Comparison of ENCODE assay signal across 8 cellular contexts in the genomic region with DNA sequence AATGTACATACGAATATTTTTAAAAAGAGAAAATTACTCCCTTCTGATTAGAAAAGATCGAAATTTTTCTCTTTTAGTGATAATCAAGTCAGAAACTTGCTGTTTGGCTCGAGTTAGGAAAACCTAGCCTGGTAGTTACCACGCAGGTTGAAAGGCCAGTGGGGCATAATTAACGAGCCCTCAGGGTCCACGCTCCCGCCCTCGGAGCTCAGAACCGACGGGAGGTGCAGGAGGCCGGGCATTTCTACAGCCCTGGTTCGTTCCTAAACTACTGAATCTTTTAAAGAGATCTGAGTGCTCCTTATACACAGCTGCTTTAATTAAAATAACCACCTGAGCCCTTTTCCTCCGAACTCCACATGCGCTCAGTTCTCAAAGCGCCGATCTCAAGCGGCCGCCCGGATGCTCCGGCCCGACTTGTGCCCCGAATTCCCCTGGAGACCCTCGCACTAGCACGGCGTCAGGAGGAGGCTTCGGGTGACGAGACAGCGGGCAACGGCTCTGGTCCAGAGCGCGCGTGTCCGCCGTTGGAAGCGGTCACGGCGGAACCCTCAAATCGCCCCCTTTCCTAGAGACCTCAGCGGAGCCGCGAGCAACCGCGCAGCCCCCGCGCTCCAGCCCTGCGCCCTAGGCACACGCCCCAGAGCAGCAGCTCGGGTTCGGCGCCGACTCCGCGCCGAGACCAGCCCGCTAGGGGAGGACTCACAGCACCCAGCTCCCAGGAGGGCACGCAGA. TPM values are rescaled to one million over a fixed set of nuclear protein-coding genes. Genes with fewer than 3 reads are reported as not detected.
DNase-seq lines count a peak whose midpoint lies in the region; ATAC-seq and TF ChIP-seq lines count a peak whose summit lies in the region.

No MANE protein-coding gene starts in this region.

- WGBS in esophagus, 2 donors = 0 to 1% methylated on average over 44 to 56 of the region's 56 CpGs

- H3K36me3 ChIP-seq in esophagus (ENCODE audit: control insufficient read depth in 2 of 2, insufficient read depth in 2 of 2, low read length in 1 of 2) (no peaks in the 10 kb centered on the region), neutrophil (no peaks in the 10 kb centered on the region)

- peak; percentile 50 for DNase-seq in NCI-H2171 treated with DMSO at 0.1 percent for 48 hours (lab: John Stamatoyannopoulos, UW)
- no peak for DNase-seq in NCI-H2171 (lab: John Stamatoyannopoulos, UW)
- DNase-seq in RWPE1 (ENCODE audit: low spot score) = no peak
- DNase-seq in occipital lobe (lab: John Stamatoyannopoulos, UW) = no peak

- no peaks in the 10 kb centered on the region for H3K9me3 ChIP-seq in esophagus (ENCODE audit: control insufficient read depth in 2 of 2, insufficient read depth in 1 of 2, low read depth in 1 of 2, low read length in 1 of 2)
- peaks cover under 1% of the 10 kb centered on the region for H3K9me3 ChIP-seq in neutrophil

- H3K4me3 ChIP-seq in esophagus (ENCODE audit: low read depth in 1 of 2, low read length in 2 of 2) = peak overlapping the region; percentile 87 to 100
- peak overlapping the region; percentile 88 to 92 for H3K4me3 ChIP-seq in neutrophil (ENCODE audit: low read depth in 1 of 2, low read length in 1 of 2)

- CTCF ChIA-PET in RWPE1 (lab: Yijun Ruan, JAX) = interaction anchor here (0.7 kb wide), 2 partner anchors 9 to 21 kb away, joined by 3 read pairs; no protein-coding TSS in a partner anchor

- ATAC-seq in HG02610 (IDR thresholded peaks at IDR 0.05; ENCODE audit: unreplicated experiment) (peak; percentile 8), GM19463 (IDR thresholded peaks at IDR 0.05; ENCODE audit: unreplicated experiment) (no peak)

- no peak for TF ChIP-seq CTCF in RWPE1 (conservative IDR thresholded peaks at IDR 0.05; ENCODE audit: low read depth)
- no peak for TF ChIP-seq CTCF in neutrophil (IDR thresholded peaks at IDR 0.05)

- POLR2A ChIA-PET in RWPE1 (lab: Yijun Ruan, JAX; ENCODE audit: low non-redundant PET) = no interaction called here

- H3K27me3 ChIP-seq in esophagus (ENCODE audit: control insufficient read depth in 1 of 2, insufficient read depth in 2 of 2, low read length in 2 of 2) = no peaks in the 10 kb centered on the region
- H3K27me3 ChIP-seq in neutrophil = no peaks in the 10 kb centered on the region

- peak overlapping the region; percentile 87 for H3K27ac ChIP-seq in RWPE1
- H3K27ac ChIP-seq in esophagus (ENCODE audit: low read depth in 2 of 2, low read length in 1 of 2) = peak overlapping the region; percentile 96
- H3K27ac ChIP-seq in neutrophil = peak overlapping the region; percentile 85

- peaks cover 0 to 17% of the 10 kb centered on the region in 2 donors for H3K4me1 ChIP-seq in esophagus (ENCODE audit: control insufficient read depth in 2 of 2, insufficient read depth in 2 of 2, low read length in 1 of 2)
- H3K4me1 ChIP-seq in neutrophil (ENCODE audit: control insufficient read depth in 1 of 2, insufficient read depth in 1 of 2, low read depth in 1 of 2, low read length in 1 of 2) = peaks cover 22 to 25% of the 10 kb centered on the region in 2 experiments

RNA-seq across cellular contexts. Expression of a gene that starts 0.4 kb away (rescaled TPM):
- polyA plus RNA-seq in esophagus = 10 to 100 TPM; 10.3 to 24.0 TPM
- total RNA-seq in occipital lobe = 31.5 TPM

RNA-seq across cellular contexts. Expression of a gene that starts 0.5 kb away (rescaled TPM):
- polyA plus RNA-seq in esophagus = 1 to 10 TPM; 3.4 to 7.3 TPM
- 24.3 TPM for total RNA-seq in occipital lobe

RNA-seq across cellular contexts. Expression of a gene that starts 22.9 kb away (rescaled TPM):
- polyA plus RNA-seq in esophagus = 10 to 100 TPM; 30.0 to 30.8 TPM
- total RNA-seq in occipital lobe = 29.5 TPM

RNA-seq across cellular contexts. Expression of a gene that starts 50.0 kb away (rescaled TPM):
- 1 to 10 TPM; 1.3 to 2.7 TPM for polyA plus RNA-seq in esophagus
- total RNA-seq in occipital lobe = 2.8 TPM

RNA-seq across cellular contexts. Expression of a gene that starts 50.0 kb away (rescaled TPM):
- 10 to 100 TPM; 18.4 to 49.9 TPM for polyA plus RNA-seq in esophagus
- 25.3 TPM for total RNA-seq in occipital lobe
